6 cellular contexts compared by ENCODE assay signal in the genomic region with DNA sequence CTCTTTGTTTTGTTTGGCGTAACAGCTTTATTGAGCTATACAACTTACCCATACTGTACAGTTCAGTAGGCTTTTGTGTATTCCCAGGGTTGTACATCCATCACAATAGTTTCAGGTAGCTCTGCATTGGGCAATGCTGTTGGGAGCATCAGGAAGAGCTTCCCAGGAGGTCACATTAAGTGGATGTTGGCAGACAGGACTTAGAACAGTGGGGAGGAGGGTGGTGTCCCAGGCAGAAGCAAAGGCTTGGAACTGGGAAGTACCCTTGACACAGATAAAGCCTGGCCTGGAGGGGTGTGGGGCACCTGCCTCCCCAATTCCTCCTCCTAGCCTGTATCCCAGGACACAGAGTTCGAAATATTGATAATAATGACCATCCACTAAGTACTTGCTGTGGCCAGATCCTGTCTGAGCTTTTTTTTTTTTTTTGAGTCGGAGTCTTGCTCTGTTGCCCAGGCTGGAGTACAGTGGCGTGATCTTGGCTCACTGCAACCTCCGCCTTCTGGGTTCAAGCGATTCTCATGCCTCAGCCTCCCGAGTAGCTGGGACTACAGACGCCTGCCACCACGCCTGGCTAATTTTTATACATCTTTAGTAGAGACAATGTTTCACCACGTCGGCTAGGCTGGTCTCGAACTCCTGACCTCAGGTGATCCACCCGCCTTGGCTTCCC. TPM values are rescaled to one million over a fixed set of nuclear protein-coding genes. Genes with fewer than 3 reads are reported as not detected.
DNase-seq lines count a peak whose midpoint lies in the region; ATAC-seq and TF ChIP-seq lines count a peak whose summit lies in the region.
"Not testable (repeated sequence)": the region's sequence is repeated elsewhere in the genome, so short reads cannot be mapped to it uniquely, and the experiment has no call there.

No MANE protein-coding gene starts in this region.

- H3K27ac Mint-ChIP-seq in activated T-helper 1 cell treated with anti-CD3 and anti-CD28 coated beads, Interleukin-12 subunit alpha, Interleukin-12 subunit beta, Interleukin-2, Interleukin-4 antibody, amounts not matched to agents 30 ng/mL and 10 ng/mL and 1 ng/mL, durations not matched to agents 14 hours and 24 hours and 36 hours, result peak overlapping the region; percentile 55
- not testable (repeated sequence) for H3K27ac Mint-ChIP-seq in endothelial cell (ENCODE audit: unreplicated experiment)
- peak overlapping the region in 1 of 6 donors; percentile 11 for H3K27ac Mint-ChIP-seq in naive B cell

- not testable (repeated sequence) for H3K79me2 ChIP-seq in ACC112 (ENCODE audit: control insufficient read depth, insufficient read depth, low read length, unreplicated experiment); OCI-LY3 (ENCODE audit: low read length)

- intact Hi-C loops in activated T-helper 1 cell treated with anti-CD3 and anti-CD28 coated beads, Interleukin-12 subunit alpha, Interleukin-12 subunit beta, Interleukin-2, Interleukin-4 antibody, amounts not matched to agents 30 ng/mL and 10 ng/mL and 1 ng/mL, durations not matched to agents 14 hours and 24 hours and 36 hours (cut with micrococcal nuclease), result loop anchor here (5.0 kb wide), 1 partner anchor 391 kb away; the partner anchor contains the start of gene SPTAN1

- not testable (repeated sequence) for H4K20me1 ChIP-seq in OCI-LY3 (ENCODE audit: insufficient read depth, low read length)

- not testable (repeated sequence) for H3K27me3 ChIP-seq in ACC112 (ENCODE audit: insufficient read depth, low read length); HUES48 (ENCODE audit: control insufficient read depth, insufficient read depth, low read length); OCI-LY3 (ENCODE audit: low read depth, low read length)

- peak overlapping the region; percentile 84 for H3K4me3 Mint-ChIP-seq in activated T-helper 1 cell treated with anti-CD3 and anti-CD28 coated beads, Interleukin-12 subunit alpha, Interleukin-12 subunit beta, Interleukin-2, Interleukin-4 antibody, amounts not matched to agents 30 ng/mL and 10 ng/mL and 1 ng/mL, durations not matched to agents 14 hours and 24 hours and 36 hours
- H3K4me3 Mint-ChIP-seq in endothelial cell (ENCODE audit: unreplicated experiment), result peak overlapping the region; percentile 82
- peak overlapping the region; percentile 81 to 95 (median 88) for H3K4me3 Mint-ChIP-seq in naive B cell

- peaks cover 27% of the 10 kb centered on the region for H3K4me1 ChIP-seq in ACC112 (ENCODE audit: control insufficient read depth, insufficient read depth, low read length, unreplicated experiment)
- H3K4me1 ChIP-seq in HUES48 (ENCODE audit: control insufficient read depth, insufficient read depth, low read length), result peaks cover 12% of the 10 kb centered on the region
- peaks cover 12% of the 10 kb centered on the region for H3K4me1 ChIP-seq in OCI-LY3 (ENCODE audit: low read length)

- peaks cover 14% of the 10 kb centered on the region for H3K4me1 Mint-ChIP-seq in activated T-helper 1 cell treated with anti-CD3 and anti-CD28 coated beads, Interleukin-12 subunit alpha, Interleukin-12 subunit beta, Interleukin-2, Interleukin-4 antibody, amounts not matched to agents 30 ng/mL and 10 ng/mL and 1 ng/mL, durations not matched to agents 14 hours and 24 hours and 36 hours (ENCODE audit: low read depth)
- not testable (repeated sequence) for H3K4me1 Mint-ChIP-seq in endothelial cell (ENCODE audit: unreplicated experiment)
- peaks cover 12 to 20% (median 18%) of the 10 kb centered on the region in 3 donors for H3K4me1 Mint-ChIP-seq in naive B cell

- H3K36me3 ChIP-seq in ACC112 (ENCODE audit: insufficient read depth, low read length), result not testable (repeated sequence)
- peaks cover 36% of the 10 kb centered on the region for H3K36me3 ChIP-seq in HUES48 (ENCODE audit: control insufficient read depth, insufficient read depth, low read length)
- H3K36me3 ChIP-seq in OCI-LY3 (replicated peaks; ENCODE audit: low read depth, low read length), result peaks cover 21% of the 10 kb centered on the region

- H3K36me3 Mint-ChIP-seq in activated T-helper 1 cell treated with anti-CD3 and anti-CD28 coated beads, Interleukin-12 subunit alpha, Interleukin-12 subunit beta, Interleukin-2, Interleukin-4 antibody, amounts not matched to agents 30 ng/mL and 10 ng/mL and 1 ng/mL, durations not matched to agents 14 hours and 24 hours and 36 hours (ENCODE audit: low read depth), result peaks cover 18% of the 10 kb centered on the region
- H3K36me3 Mint-ChIP-seq in endothelial cell (ENCODE audit: low read depth, unreplicated experiment), result peaks cover 14% of the 10 kb centered on the region
- not testable (repeated sequence) for H3K36me3 Mint-ChIP-seq in naive B cell

- H3K9me3 ChIP-seq in HUES48 (ENCODE audit: control insufficient read depth, insufficient read depth, low read length); OCI-LY3 (ENCODE audit: insufficient read depth, low read length): not testable (repeated sequence)

- peak overlapping the region; percentile 79 for H3K4me2 ChIP-seq in OCI-LY3 (ENCODE audit: low read length)

- H3K9me3 Mint-ChIP-seq in activated T-helper 1 cell treated with anti-CD3 and anti-CD28 coated beads, Interleukin-12 subunit alpha, Interleukin-12 subunit beta, Interleukin-2, Interleukin-4 antibody, amounts not matched to agents 30 ng/mL and 10 ng/mL and 1 ng/mL, durations not matched to agents 14 hours and 24 hours and 36 hours; endothelial cell (ENCODE audit: unreplicated experiment); naive B cell: not testable (repeated sequence)

- not testable (repeated sequence) for H3K27me3 Mint-ChIP-seq in activated T-helper 1 cell treated with anti-CD3 and anti-CD28 coated beads, Interleukin-12 subunit alpha, Interleukin-12 subunit beta, Interleukin-2, Interleukin-4 antibody, amounts not matched to agents 30 ng/mL and 10 ng/mL and 1 ng/mL, durations not matched to agents 14 hours and 24 hours and 36 hours (ENCODE audit: insufficient read depth); endothelial cell (ENCODE audit: unreplicated experiment); naive B cell

- not testable (repeated sequence) for DNase-seq in activated T-helper 1 cell treated with anti-CD3 and anti-CD28 coated beads, Interleukin-12 subunit alpha, Interleukin-12 subunit beta, Interleukin-2, Interleukin-4 antibody, amounts not matched to agents 30 ng/mL and 10 ng/mL and 1 ng/mL, durations not matched to agents 14 hours and 24 hours and 36 hours (ENCODE audit: low spot score); endothelial cell (ENCODE audit: low spot score); naive B cell

- H3K9ac ChIP-seq in HUES48 (ENCODE audit: low read depth, low read length), result not testable (repeated sequence)
- peak overlapping the region; percentile 85; the same call in 1 of the 2 replicates for H3K9ac ChIP-seq in OCI-LY3 (ENCODE audit: low read length)

- not testable (repeated sequence) for H2AFZ ChIP-seq in ACC112 (ENCODE audit: low read length, unreplicated experiment); OCI-LY3 (ENCODE audit: low read depth, low read length)

- not testable (repeated sequence) for TF ChIP-seq CTCF in OCI-LY3 (IDR thresholded peaks at IDR 0.05; ENCODE audit: low read depth, low read length); endothelial cell (IDR thresholded peaks at IDR 0.05; ENCODE audit: unreplicated experiment)

- H3K27ac ChIP-seq in ACC112 (ENCODE audit: low read depth, low read length); HUES48 (ENCODE audit: low read depth, low read length); OCI-LY3 (ENCODE audit: low read length): not testable (repeated sequence)

- peak overlapping the region; percentile 98 for H3K4me3 ChIP-seq in ACC112 (ENCODE audit: low read depth, low read length)
- H3K4me3 ChIP-seq in HUES48 (ENCODE audit: low read depth, low read length), result peak overlapping the region; percentile 94
- H3K4me3 ChIP-seq in OCI-LY3 (ENCODE audit: low read length), result peak overlapping the region; percentile 89

- ATAC-seq in naive B cell (ENCODE audit: low read depth in 2 of 2), result not testable (repeated sequence)

RNA-seq across cellular contexts. Expression of gene BBLN, which starts 1.3 kb away (rescaled TPM):
- total RNA-seq in activated T-helper 1 cell treated with anti-CD3 and anti-CD28 coated beads, Interleukin-12 subunit alpha, Interleukin-12 subunit beta, Interleukin-2, Interleukin-4 antibody, amounts not matched to agents 30 ng/mL and 10 ng/mL and 1 ng/mL, durations not matched to agents 14 hours and 24 hours and 36 hours, result 97.3 and 106 TPM in 2 replicates
- 62.1 TPM for total RNA-seq in endothelial cell (ENCODE audit: unreplicated experiment)
- polyA plus RNA-seq in naive B cell (ENCODE audit: low read depth in 6 of 6), result 10 to 100 TPM; 74.7 to 98.3 (median 93.5) TPM

RNA-seq across cellular contexts. Expression of gene LCN2, which starts 12.1 kb away (rescaled TPM):
- total RNA-seq in activated T-helper 1 cell treated with anti-CD3 and anti-CD28 coated beads, Interleukin-12 subunit alpha, Interleukin-12 subunit beta, Interleukin-2, Interleukin-4 antibody, amounts not matched to agents 30 ng/mL and 10 ng/mL and 1 ng/mL, durations not matched to agents 14 hours and 24 hours and 36 hours, result not detected in 2 replicates
- not detected for total RNA-seq in endothelial cell (ENCODE audit: unreplicated experiment)
- 1 to 10 TPM in 2 of 6 donors, under 1 TPM in 1, not detected in 3; 0.44 to 1.2 (median 1.2) TPM for polyA plus RNA-seq in naive B cell (ENCODE audit: low read depth in 6 of 6)

RNA-seq across cellular contexts. Expression of gene CIZ1, which starts 30.0 kb away (rescaled TPM):
- 154 and 158 TPM in 2 replicates for total RNA-seq in activated T-helper 1 cell treated with anti-CD3 and anti-CD28 coated beads, Interleukin-12 subunit alpha, Interleukin-12 subunit beta, Interleukin-2, Interleukin-4 antibody, amounts not matched to agents 30 ng/mL and 10 ng/mL and 1 ng/mL, durations not matched to agents 14 hours and 24 hours and 36 hours
- total RNA-seq in endothelial cell (ENCODE audit: unreplicated experiment), result 156 TPM
- 10 to 100 TPM in 2 of 6 donors, 1 to 10 TPM in 4; 5.6 to 34.6 (median 9.9) TPM for polyA plus RNA-seq in naive B cell (ENCODE audit: low read depth in 6 of 6)

RNA-seq across cellular contexts. Expression of gene PTGES2, which starts 33.8 kb away (rescaled TPM):
- 87.7 and 89.2 TPM in 2 replicates for total RNA-seq in activated T-helper 1 cell treated with anti-CD3 and anti-CD28 coated beads, Interleukin-12 subunit alpha, Interleukin-12 subunit beta, Interleukin-2, Interleukin-4 antibody, amounts not matched to agents 30 ng/mL and 10 ng/mL and 1 ng/mL, durations not matched to agents 14 hours and 24 hours and 36 hours
- 39.8 TPM for total RNA-seq in endothelial cell (ENCODE audit: unreplicated experiment)
- 10 to 100 TPM; 31.1 to 63.8 (median 40.8) TPM for polyA plus RNA-seq in naive B cell (ENCODE audit: low read depth in 6 of 6)

RNA-seq across cellular contexts. Expression of gene DNM1, which starts 41.8 kb away (rescaled TPM):
- 1.4 and 1.8 TPM in 2 replicates for total RNA-seq in activated T-helper 1 cell treated with anti-CD3 and anti-CD28 coated beads, Interleukin-12 subunit alpha, Interleukin-12 subunit beta, Interleukin-2, Interleukin-4 antibody, amounts not matched to agents 30 ng/mL and 10 ng/mL and 1 ng/mL, durations not matched to agents 14 hours and 24 hours and 36 hours
- total RNA-seq in endothelial cell (ENCODE audit: unreplicated experiment), result 8.0 TPM
- polyA plus RNA-seq in naive B cell (ENCODE audit: low read depth in 6 of 6), result under 1 TPM in 4 of 6 donors, not detected in 2; 0.15 to 0.49 (median 0.20) TPM
